In genomic region chr3:2212211-2212610, GRCh38 we compare ENCODE assay signal across 23 cellular contexts.
DNase-seq lines count a peak whose midpoint lies in the region; ATAC-seq lines count a peak whose summit lies in the region.
"Had no signal": no experiment of that assay in that cellular context is flagged by ENCODE, and none has a peak within 500 bp of the region (broad histone marks: within the 10 kb centered on the region; RNA-seq: fewer than 3 reads in every experiment).

No MANE protein-coding gene starts in this region.

- no peaks in the 10 kb centered on the region for H4K20me1 ChIP-seq in BLaER1
- H4K20me1 ChIP-seq in Karpas-422 (ENCODE audit: insufficient read depth, low read depth, low read length) = no peaks in the 10 kb centered on the region

- H3K4me3 ChIP-seq in BLaER1 (no peak overlapping the region), Karpas-422 (ENCODE audit: low read length) (no peak overlapping the region)
- H3K4me3 ChIP-seq: A549, GM12878 had no signal

- H3K4me2 ChIP-seq in BLaER1 (peak overlapping the region; percentile 33), Karpas-422 (ENCODE audit: low read depth, low read length, poor library complexity, severe bottlenecking) (no peak overlapping the region)
- H3K4me2 ChIP-seq: A549 had no signal

- H3K36me3 ChIP-seq in BLaER1 = no peaks in the 10 kb centered on the region
- H3K36me3 ChIP-seq in Karpas-422 (ENCODE audit: insufficient read depth, low read length) = no peaks in the 10 kb centered on the region

- no peak overlapping the region for H2AFZ ChIP-seq in Karpas-422 (ENCODE audit: low read length)

- H3K9me2 ChIP-seq in Karpas-422 (replicated peaks; ENCODE audit: insufficient read depth, low read length) = no peaks in the 10 kb centered on the region

- peak; percentile 77 for DNase-seq in Karpas-422
- peak; percentile 61 for DNase-seq in kidney tubule cell (ENCODE audit: low spot score)
- no peak for DNase-seq in D341Med (ENCODE audit: low spot score)
- DNase-seq in NAMALWA (ENCODE audit: low spot score) = no peak
- DNase-seq: AML-193; C1 segment of cervical spinal cord; Calu3; CD4-positive, alpha-beta memory T cell; CD4-positive, CD25-positive, alpha-beta regulatory T cell; CD8-positive, alpha-beta memory T cell; COR-L47; DMS 273 treated with DMSO at 0.1 percent for 48 hours; DMS153; DMS53; DMS79; DND-41; EL; GDM1 had no signal

- no peak overlapping the region for H3K9ac ChIP-seq in BLaER1
- H3K9ac ChIP-seq in Karpas-422 (ENCODE audit: low read length) = no peak overlapping the region

- H3K27ac ChIP-seq in BLaER1 (no peak overlapping the region), Karpas-422 (ENCODE audit: low read length) (peak overlapping the region; percentile 26; the same call in 1 of the 2 replicates)
- H3K27ac ChIP-seq: 22Rv1, A549 had no signal

- no peak for ATAC-seq in GM18870 (IDR thresholded peaks at IDR 0.05; ENCODE audit: unreplicated experiment)
- ATAC-seq: A549, GM12878 had no signal

- no peaks in the 10 kb centered on the region for H3K79me2 ChIP-seq in Karpas-422 (ENCODE audit: low read length)

- H3K4me1 ChIP-seq in BLaER1 (peaks cover 18% of the 10 kb centered on the region), Karpas-422 (ENCODE audit: low read length) (peaks cover 22% of the 10 kb centered on the region)
- H3K4me1 ChIP-seq: A549 had no signal

- no peaks in the 10 kb centered on the region for H3K9me3 ChIP-seq in BLaER1
- no peaks in the 10 kb centered on the region for H3K9me3 ChIP-seq in Karpas-422 (ENCODE audit: low read length)
- H3K9me3 ChIP-seq: A549 had no signal

- H3K27me3 ChIP-seq in BLaER1 (no peaks in the 10 kb centered on the region), Karpas-422 (ENCODE audit: low read length) (no peaks in the 10 kb centered on the region)

Comparison
In these comparisons a context has a peak if more than half of its experiments do, and no peak if none do; other contexts are left out.
1. DNase-seq: peak in Karpas-422 (single experiment) and kidney tubule cell (single experiment); none in D341Med (single experiment) and NAMALWA (single experiment).